In the genomic region with DNA sequence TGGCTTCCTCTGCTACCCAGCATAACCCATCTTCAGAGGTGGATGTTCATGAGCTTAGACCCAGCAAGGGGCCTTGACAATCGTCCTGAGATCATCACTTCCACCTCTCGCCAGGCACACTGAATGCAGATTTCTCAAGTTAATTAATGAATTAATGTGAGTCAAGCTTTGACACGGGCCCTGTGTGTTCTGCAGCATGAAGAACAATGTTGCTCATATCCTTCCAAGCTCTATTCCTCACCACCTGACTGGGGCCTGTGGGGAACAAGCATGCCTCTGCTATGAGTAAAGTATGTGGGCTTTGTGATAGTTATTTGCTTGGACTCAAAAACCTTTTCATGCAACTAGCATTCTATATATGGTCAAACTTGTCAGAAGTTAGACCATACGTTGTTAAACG, we compare ENCODE assay signal across 21 cellular contexts.
DNase-seq lines count a peak whose midpoint lies in the region; ATAC-seq, FAIRE-seq and TF ChIP-seq lines count a peak whose summit lies in the region.
"Had no signal": no experiment of that assay in that cellular context is flagged by ENCODE, and none has a peak within 500 bp of the region (broad histone marks: within the 10 kb centered on the region; RNA-seq: fewer than 3 reads in every experiment).

No MANE protein-coding gene starts in this region.

- H3K4me1 ChIP-seq in keratinocyte (ENCODE audit: control insufficient read depth, extremely low read depth, insufficient read depth, low read length) (peaks cover 21% of the 10 kb centered on the region), right lobe of liver (no peaks in the 10 kb centered on the region)
- H3K4me1 ChIP-seq: gastrocnemius medialis had no signal

- FAIRE-seq in keratinocyte (lab: Jason Lieb, UNC) = peak; percentile 94
- FAIRE-seq: GM12878, RCC 7860 had no signal

- H3K79me2 ChIP-seq in keratinocyte (ENCODE audit: control insufficient read depth, insufficient read depth, low read length) = no peaks in the 10 kb centered on the region

- no peaks in the 10 kb centered on the region for H3K9me1 ChIP-seq in keratinocyte (ENCODE audit: control insufficient read depth, extremely low read depth, insufficient read depth, low read length)

- H2AFZ ChIP-seq in keratinocyte (ENCODE audit: control insufficient read depth, low read length) = peak overlapping the region; percentile 56

- TF ChIP-seq POLR2A in right lobe of liver (IDR thresholded peaks at IDR 0.05) = no peak

- no peak overlapping the region for H3K9ac ChIP-seq in keratinocyte (ENCODE audit: control insufficient read depth, extremely low read depth, insufficient read depth, low read length)

- no peaks in the 10 kb centered on the region for H4K20me1 ChIP-seq in keratinocyte (ENCODE audit: control insufficient read depth, extremely low read depth, insufficient read depth, low read length)

- DNase-seq in AG10803 (ENCODE audit: low read depth) = peak; percentile 81
- peak; percentile 59 for DNase-seq in NCI-H226
- DNase-seq in choroid plexus epithelial cell (ENCODE audit: low read depth) = peak; percentile 65
- DNase-seq in keratinocyte (ENCODE audit: low read depth, low spot score) = peak; percentile 71
- DNase-seq in SW480 (ENCODE audit: low spot score) = no peak
- no peak for DNase-seq in GM10266 (ENCODE audit: extremely low spot score)
- no peak for DNase-seq in right lobe of liver
- DNase-seq: ACHN; activated CD4-positive, alpha-beta T cell treated with anti-CD3 and anti-CD28 coated beads, Interleukin-2, amount 50 U/mL, for 48 hours; activated T-cell treated with anti-CD3 and anti-CD28 coated beads, Interleukin-2, amount 50 U/mL, for 1 hour; caudate nucleus; effector memory CD4-positive, alpha-beta T cell; gastrocnemius medialis; NCI-H1092 treated with DMSO at 0.1 percent for 48 hours; NCI-H2171 treated with DMSO at 0.1 percent for 48 hours; stimulated activated CD4-positive, alpha-beta T cell treated with anti-CD3 and anti-CD28 coated beads, Interleukin-4, amount 100 ng/mL, for 1 hour; substantia nigra; SW 1271 had no signal

- H3K27ac ChIP-seq in keratinocyte (ENCODE audit: control insufficient read depth, insufficient read depth, low read length) (peak overlapping the region; percentile 54), right lobe of liver (no peak overlapping the region)
- H3K27ac ChIP-seq: gastrocnemius medialis had no signal

- H3K27me3 ChIP-seq in keratinocyte (ENCODE audit: control insufficient read depth, extremely low read depth, insufficient read depth, low read length) (no peaks in the 10 kb centered on the region), right lobe of liver (no peaks in the 10 kb centered on the region)
- H3K27me3 ChIP-seq: gastrocnemius medialis had no signal

- H3K36me3 ChIP-seq in keratinocyte (ENCODE audit: control insufficient read depth in 2 of 2, extremely low read depth in 1 of 2, insufficient read depth in 2 of 2, low read length in 2 of 2) (no peaks in the 10 kb centered on the region), right lobe of liver (no peaks in the 10 kb centered on the region)
- H3K36me3 ChIP-seq: gastrocnemius medialis had no signal

- dilution Hi-C loops in keratinocyte (cut with MboI; ENCODE audit: extremely low pct_ligation_motif_present, low sequenced_read_pairs) = no loop called here

- H3K4me2 ChIP-seq in keratinocyte (ENCODE audit: control insufficient read depth, extremely low read depth, insufficient read depth, low read depth, low read length) = peak overlapping the region; percentile 17

- WGBS in right lobe of liver (ENCODE audit: insufficient coverage, low coverage, low lambda C conversion rate, missing lambda C conversion rate) = 62% methylated on average over 4 of the region's 5 CpGs

- H3K9me3 ChIP-seq in keratinocyte (ENCODE audit: control insufficient read depth, low read depth, low read length) = no peaks in the 10 kb centered on the region
- no peaks in the 10 kb centered on the region for H3K9me3 ChIP-seq in right lobe of liver
- H3K9me3 ChIP-seq: gastrocnemius medialis had no signal

- ATAC-seq in HG02759 (IDR thresholded peaks at IDR 0.05; ENCODE audit: unreplicated experiment) (no peak), right lobe of liver (no peak)
- ATAC-seq: gastrocnemius medialis had no signal

- H3K4me3 ChIP-seq in AG10803 (ENCODE audit: low read length) (no peak overlapping the region), choroid plexus epithelial cell (ENCODE audit: low read depth, low read length) (no peak overlapping the region), keratinocyte (ENCODE audit: control insufficient read depth in 2 of 3, extremely low read depth in 1 of 3, insufficient read depth in 2 of 3, low read depth in 1 of 3, low read length in 3 of 3) (no peak overlapping the region), right lobe of liver (no peak overlapping the region)
- H3K4me3 ChIP-seq: gastrocnemius medialis, GM12878 had no signal

- intact Hi-C loops in right lobe of liver (cut with DNase I) = no loop called here

- no peak for TF ChIP-seq CTCF in AG10803 (conservative IDR thresholded peaks at IDR 0.05; ENCODE audit: low read length)
- no peak for TF ChIP-seq CTCF in choroid plexus epithelial cell (conservative IDR thresholded peaks at IDR 0.05; ENCODE audit: low read depth, low read length)
- no peak for TF ChIP-seq CTCF in keratinocyte (optimal IDR thresholded peaks at IDR 0.05 in 1 of 3, IDR thresholded peaks at IDR 0.05 in 1 of 3, conservative IDR thresholded peaks at IDR 0.05 in 1 of 3; ENCODE audit: extremely low read depth in 1 of 3, insufficient read depth in 2 of 3, low read length in 3 of 3)
- TF ChIP-seq CTCF in GM10266 (IDR thresholded peaks at IDR 0.05; ENCODE audit: control insufficient read depth, insufficient read depth, low read depth, missing control alignments) = no peak
- no peak for TF ChIP-seq CTCF in right lobe of liver (IDR thresholded peaks at IDR 0.05)

Comparison
In these comparisons a context has a peak if more than half of its experiments do, and no peak if none do; other contexts are left out.
1. DNase-seq: peak in AG10803 (single experiment), NCI-H226 (single experiment), choroid plexus epithelial cell (single experiment) and keratinocyte (single experiment); none in SW480 (single experiment), GM10266 (single experiment) and right lobe of liver (0 of 3).